ENCODE assay signal across 7 cellular contexts in genomic region chr15:74382004-74382816, GRCh38. TPM values are rescaled to one million over a fixed set of nuclear protein-coding genes. Genes with fewer than 3 reads are reported as not detected.
DNase-seq lines count a peak whose midpoint lies in the region; ATAC-seq, FAIRE-seq and TF ChIP-seq lines count a peak whose summit lies in the region.

No MANE protein-coding gene starts in this region.

- H3K36me3 Mint-ChIP-seq in activated T-helper 17 cell treated with anti-CD3 and anti-CD28 coated beads, Interleukin-2, amount 50 U/mL, for 72 hours (ENCODE audit: low read depth), result no peaks in the 10 kb centered on the region
- no peaks in the 10 kb centered on the region for H3K36me3 Mint-ChIP-seq in neural progenitor cell

- H3K27me3 ChIP-seq in IMR-90 (ENCODE audit: control insufficient read depth, insufficient read depth, low read length), result no peaks in the 10 kb centered on the region
- H3K27me3 ChIP-seq in neural progenitor cell, result no peaks in the 10 kb centered on the region
- no peaks in the 10 kb centered on the region for H3K27me3 ChIP-seq in thyroid gland

- no peak overlapping the region for H3K56ac ChIP-seq in IMR-90 (ENCODE audit: extremely low read depth, insufficient read depth, low read length)

- CTCF ChIA-PET in IMR-90 (lab: Yijun Ruan, JAX), result interaction anchor here (0.6 to 5.3 kb wide), 15 partner anchors 11 to 235 kb away, joined by 3 to 31 read pairs (median 5); no protein-coding TSS in a partner anchor

- peak overlapping the region; percentile 55; the same call in 1 of the 2 replicates for H2BK120ac ChIP-seq in IMR-90 (ENCODE audit: low read depth, low read length)

- TF ChIP-seq POLR2A in IMR-90 (IDR thresholded peaks at IDR 0.05; ENCODE audit: low read depth, low read length) (0 out of 2 replicates have a peak, but pooled peaks have one; percentile 38), thyroid gland (IDR thresholded peaks at IDR 0.05) (no peak)

- H2BK20ac ChIP-seq in IMR-90 (ENCODE audit: low read depth, low read length), result 0 out of 2 replicates have a peak overlapping the region, but pooled peaks have one; percentile 38

- peaks cover 31% of the 10 kb centered on the region for H3K4me1 Mint-ChIP-seq in activated T-helper 17 cell treated with anti-CD3 and anti-CD28 coated beads, Interleukin-2, amount 50 U/mL, for 72 hours
- peaks cover 11% of the 10 kb centered on the region for H3K4me1 Mint-ChIP-seq in neural progenitor cell

- peak overlapping the region; percentile 45; the same call in 1 of the 3 replicates for H2BK15ac ChIP-seq in IMR-90 (ENCODE audit: low read depth, low read length)

- H3K79me1 ChIP-seq in IMR-90 (ENCODE audit: low read depth in 1 of 2, low read length in 2 of 2), result peaks cover 0 to 5% of the 10 kb centered on the region in 2 experiments; a peak in 1 of 4 replicates

- H3K4me1 ChIP-seq in IMR-90 (ENCODE audit: control insufficient read depth, insufficient read depth, low read length) (peaks cover 4% of the 10 kb centered on the region; the same call in 1 of the 2 replicates), neural progenitor cell (peaks cover 19% of the 10 kb centered on the region), thyroid gland (peaks cover 0 to 3% of the 10 kb centered on the region in 2 donors)

- H3K4me2 ChIP-seq in IMR-90 (ENCODE audit: low read depth, low read length), result no peak overlapping the region
- H3K4me2 ChIP-seq in neural progenitor cell, result no peak overlapping the region

- TF ChIP-seq CTCF in GM10266 (IDR thresholded peaks at IDR 0.05; ENCODE audit: control insufficient read depth, insufficient read depth, low read depth, missing control alignments) (peak; percentile 95), IMR-90 (conservative IDR thresholded peaks at IDR 0.05; ENCODE audit: low read depth, low read length) (peak; percentile 97), fibroblast of pulmonary artery (IDR thresholded peaks at IDR 0.05; ENCODE audit: low read length, missing control alignments) (peak; percentile 95), neural progenitor cell (IDR thresholded peaks at IDR 0.05) (peak; percentile 99), thyroid gland (IDR thresholded peaks at IDR 0.05) (peak; percentile 57 to 84 (median 76))

- H2AFZ ChIP-seq in IMR-90 (replicated peaks; ENCODE audit: low read length, poor library complexity) (peak overlapping the region; percentile 82), neural progenitor cell (replicated peaks) (no peak overlapping the region)

- FAIRE-seq in RCC 7860 (lab: Jason Lieb, UNC), result no peak

- no peak overlapping the region for H3K27ac ChIP-seq in IMR-90 (ENCODE audit: insufficient read depth, low read length)
- no peak overlapping the region for H3K27ac ChIP-seq in neural progenitor cell
- no peak overlapping the region for H3K27ac ChIP-seq in thyroid gland

- 0% methylated on average over 3 of the region's 13 CpGs; no CpG with 5 or more reads in 1 of the 2 experiments for WGBS in IMR-90 (ENCODE audit: extremely low coverage in 2 of 2, insufficient read length in 1 of 2), 2 experiments
- WGBS in thyroid gland, 2 donors, result 43 to 47% methylated on average over 9 to 12 of the region's 13 CpGs

- H3K23ac ChIP-seq in IMR-90 (ENCODE audit: low read depth, low read length), result no peak overlapping the region

- dilution Hi-C loops in IMR-90 (cut with HindIII; ENCODE audit: low sequenced_read_pairs, unreplicated experiment), result no loop called here

- H2BK5ac ChIP-seq in IMR-90 (ENCODE audit: low read depth, low read length, poor library complexity, severe bottlenecking), result no peak overlapping the region

- H3K4me3 Mint-ChIP-seq in activated T-helper 17 cell treated with anti-CD3 and anti-CD28 coated beads, Interleukin-2, amount 50 U/mL, for 72 hours, result peak overlapping the region; percentile 62
- no peak overlapping the region for H3K4me3 Mint-ChIP-seq in neural progenitor cell

- H3F3A ChIP-seq in neural progenitor cell (ENCODE audit: low read depth), result no peaks in the 10 kb centered on the region

- H3K27ac Mint-ChIP-seq in activated T-helper 17 cell treated with anti-CD3 and anti-CD28 coated beads, Interleukin-2, amount 50 U/mL, for 72 hours, result peak overlapping the region; percentile 36
- H3K27ac Mint-ChIP-seq in neural progenitor cell, result no peak overlapping the region

- peak overlapping the region; percentile 14; the same call in 1 of the 2 replicates for H4K91ac ChIP-seq in IMR-90 (ENCODE audit: insufficient read depth, low read depth, low read length)

- H3K9me1 ChIP-seq in IMR-90 (ENCODE audit: insufficient read depth, low read length), result peaks cover 8% of the 10 kb centered on the region; the same call in 1 of the 2 replicates

- BruUV-seq in IMR-90 (replicated peaks; lab: Mats Ljungman, UMichigan), result no TSS peak

- DNase-seq in GM10266 (ENCODE audit: extremely low spot score), result peak; percentile 74
- peak; percentile 75 for DNase-seq in IMR-90
- peak; percentile 71 for DNase-seq in RCC 7860 (ENCODE audit: low spot score)
- peak; percentile 79 for DNase-seq in fibroblast of pulmonary artery (ENCODE audit: low read depth)
- peak; percentile 93 for DNase-seq in neural progenitor cell (ENCODE audit: low spot score)
- DNase-seq in thyroid gland, result peak; percentile 78 to 80

- H3K36me3 ChIP-seq in IMR-90 (ENCODE audit: control insufficient read depth, insufficient read depth, low read length) (no peaks in the 10 kb centered on the region), neural progenitor cell (no peaks in the 10 kb centered on the region), thyroid gland (no peaks in the 10 kb centered on the region)

- H2AK5ac ChIP-seq in IMR-90 (ENCODE audit: low read depth, low read length), result peak overlapping the region; percentile 69

- no peaks in the 10 kb centered on the region for H3K9me3 Mint-ChIP-seq in activated T-helper 17 cell treated with anti-CD3 and anti-CD28 coated beads, Interleukin-2, amount 50 U/mL, for 72 hours
- no peaks in the 10 kb centered on the region for H3K9me3 Mint-ChIP-seq in neural progenitor cell

- no peak overlapping the region for H3K4me3 ChIP-seq in IMR-90 (ENCODE audit: insufficient read depth, low read depth, low read length)
- H3K4me3 ChIP-seq in fibroblast of pulmonary artery (replicated peaks; ENCODE audit: low read depth, low read length), result no peak overlapping the region
- H3K4me3 ChIP-seq in neural progenitor cell, result no peak overlapping the region
- no peak overlapping the region for H3K4me3 ChIP-seq in thyroid gland (replicated peaks in 1 of 3)

- H4K5ac ChIP-seq in IMR-90 (ENCODE audit: low read depth, low read length), result 0 out of 2 replicates have a peak overlapping the region, but pooled peaks have one; percentile 4

- H4K20me1 ChIP-seq in IMR-90 (ENCODE audit: insufficient read depth, low read length) (no peaks in the 10 kb centered on the region), neural progenitor cell (ENCODE audit: low read depth) (no peaks in the 10 kb centered on the region)

- no peak overlapping the region for H3K14ac ChIP-seq in IMR-90 (replicated peaks; ENCODE audit: low read depth, low read length)

- intact Hi-C loops in IMR-90 (cut with micrococcal nuclease) (loop anchor here (1.0 to 5.0 kb wide), 3 partner anchors 56 to 165 kb away; no protein-coding TSS in a partner anchor), thyroid gland (cut with DNase I) (loop anchor here (2.0 to 10.0 kb wide), 2 partner anchors 57 to 233 kb away; partner anchors contain the start of gene CLK3)

- no peak overlapping the region; the same call in 1 of the 2 replicates for H3K4ac ChIP-seq in IMR-90 (ENCODE audit: low read depth, low read length)

- H4K8ac ChIP-seq in IMR-90 (ENCODE audit: low read depth in 2 of 2, low read length in 2 of 2), result peak overlapping the region in 1 of 2 experiments; percentile 41; a peak in 2 of 4 replicates

- H3K9me3 ChIP-seq in IMR-90 (ENCODE audit: control insufficient read depth, insufficient read depth, low read length) (no peaks in the 10 kb centered on the region), neural progenitor cell (ENCODE audit: low read depth) (no peaks in the 10 kb centered on the region), thyroid gland (no peaks in the 10 kb centered on the region)

- H3K9ac ChIP-seq in IMR-90 (ENCODE audit: low read depth, low read length) (no peak overlapping the region), neural progenitor cell (no peak overlapping the region)

- in situ Hi-C loops in IMR-90 (cut with MboI; ENCODE audit: low sequenced_read_pairs), result loop anchor here (5.0 kb wide), 1 partner anchor 55 kb away; no protein-coding TSS in a partner anchor

- H3K27me3 Mint-ChIP-seq in activated T-helper 17 cell treated with anti-CD3 and anti-CD28 coated beads, Interleukin-2, amount 50 U/mL, for 72 hours, result no peaks in the 10 kb centered on the region
- peaks cover 12% of the 10 kb centered on the region for H3K27me3 Mint-ChIP-seq in neural progenitor cell (ENCODE audit: insufficient read depth, low read depth)

- POLR2A ChIA-PET in IMR-90 (lab: Charles Lee; ENCODE audit: unreplicated experiment), result no interaction called here

- TF ChIP-seq RAD21 in IMR-90 (IDR thresholded peaks at IDR 0.05; ENCODE audit: low read length), result peak; percentile 99

- peak overlapping the region; percentile 29 for H2AK9ac ChIP-seq in IMR-90 (replicated peaks; ENCODE audit: low read depth, low read length, poor library complexity)

- ATAC-seq in IMR-90 (ENCODE audit: low read depth), result peak; percentile 98
- ATAC-seq in activated T-helper 17 cell treated with anti-CD3 and anti-CD28 coated beads, Interleukin-2, amount 50 U/mL, for 72 hours (replicated peaks), result peak; percentile 28

- no peak overlapping the region for H3K18ac ChIP-seq in IMR-90 (ENCODE audit: low read depth, low read length)

- no peaks in the 10 kb centered on the region for H3K79me2 ChIP-seq in neural progenitor cell (ENCODE audit: low read depth)

TF ChIP-seq in IMR-90, 13 proteins besides CTCF, POLR2A, EP300 and RAD21 (continues in another document):
- TF ChIP-seq RFX5 (IDR thresholded peaks at IDR 0.05; ENCODE audit: low read depth, low read length) (no peak), CEBPB (IDR thresholded peaks at IDR 0.05; ENCODE audit: low read depth, low read length) (no peak), MAFK (IDR thresholded peaks at IDR 0.05; ENCODE audit: low read depth, low read length) (no peak)

RNA-seq across cellular contexts. Expression of gene CYP11A1, which starts 14.8 kb away (rescaled TPM):
- total RNA-seq in IMR-90 (2012; rRNA removed) (0.18 and 0.28 TPM in 2 replicates), neural progenitor cell (ENCODE audit: low replicate concordance) (0.99 and 1.1 TPM in 2 replicates), thyroid gland (1 to 10 TPM in 1 of 4 donors, under 1 TPM in 2, not detected in 1; 0.54 to 1.2 (median 0.56) TPM)
- polyA plus RNA-seq in IMR-90 (2012; rRNA removed), result 0.46 and 0.50 TPM in 2 replicates
- 0.17 and 0.60 TPM in 2 replicates for polyA plus RNA-seq in IMR-90 (2012; cell fraction: cytosol; rRNA removed)
- 0.23 and 0.26 TPM in 2 replicates for polyA plus RNA-seq in IMR-90 (2012; cell fraction: nucleus; rRNA removed; ENCODE audit: low replicate concordance)
- total RNA-seq in activated T-helper 17 cell treated with anti-CD3 and anti-CD28 coated beads, Interleukin-2, amount 50 U/mL, for 72 hours, result not detected

RNA-seq across cellular contexts. Expression of gene SEMA7A, which starts 51.5 kb away (rescaled TPM):
- total RNA-seq in IMR-90 (2012; rRNA removed) (27.8 and 30.5 TPM in 2 replicates), neural progenitor cell (ENCODE audit: low replicate concordance) (3.5 and 11.7 TPM in 2 replicates), thyroid gland (1 to 10 TPM in 3 of 4 donors, under 1 TPM in 1; 0.29 to 2.0 (median 1.6) TPM)
- polyA plus RNA-seq in IMR-90 (2012; rRNA removed), result 87.3 and 88.1 TPM in 2 replicates
- polyA plus RNA-seq in IMR-90 (2012; cell fraction: cytosol; rRNA removed), result 46.2 and 68.0 TPM in 2 replicates
- 57.3 and 104 TPM in 2 replicates for polyA plus RNA-seq in IMR-90 (2012; cell fraction: nucleus; rRNA removed; ENCODE audit: low replicate concordance)
- 10 to 100 TPM; 11.7 to 44.9 TPM for total RNA-seq in activated T-helper 17 cell treated with anti-CD3 and anti-CD28 coated beads, Interleukin-2, amount 50 U/mL, for 72 hours
